ENCODE assay signal across 2 cellular contexts in the genomic region with DNA sequence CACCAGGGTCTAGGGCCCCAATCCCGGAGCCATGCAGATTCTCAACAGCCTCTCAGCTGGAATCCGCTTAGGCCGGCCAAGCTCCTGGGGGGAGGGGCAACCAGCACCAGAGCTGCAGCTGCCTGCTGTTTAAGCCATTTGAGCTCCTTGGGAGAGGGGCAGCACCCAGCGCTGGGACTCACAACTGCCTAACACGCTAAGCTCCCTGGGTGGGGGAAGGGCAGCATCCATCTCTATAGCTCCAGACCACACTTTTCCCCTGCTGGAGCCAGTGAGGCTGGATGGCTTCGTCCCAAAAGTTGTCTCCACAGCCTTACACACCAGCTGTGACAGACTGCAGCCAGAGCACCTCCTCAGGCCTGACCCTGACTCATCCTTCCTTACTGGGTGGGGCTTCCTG.
TF ChIP-seq lines count a peak whose summit lies in the region.

No MANE protein-coding gene starts in this region.

TF ChIP-seq in IMR-90, 13 proteins besides CTCF, POLR2A, EP300 and RAD21 (continued from another document):
- TF ChIP-seq ELK1 (IDR thresholded peaks at IDR 0.05; ENCODE audit: borderline replicate concordance, low read depth, low read length): no peak
- no peak for TF ChIP-seq CHD1 (IDR thresholded peaks at IDR 0.05; ENCODE audit: low read depth, low read length)
- TF ChIP-seq SMC3 (IDR thresholded peaks at IDR 0.05; ENCODE audit: low read depth, low read length): no peak
- TF ChIP-seq BHLHE40 (IDR thresholded peaks at IDR 0.05; ENCODE audit: low read depth, low read length): no peak
- no peak for TF ChIP-seq MAZ (IDR thresholded peaks at IDR 0.05; ENCODE audit: borderline replicate concordance, low read depth, low read length)
- no peak for TF ChIP-seq RCOR1 (IDR thresholded peaks at IDR 0.05; ENCODE audit: insufficient replicate concordance, low read length)
- no peak for TF ChIP-seq FOS (IDR thresholded peaks at IDR 0.05; ENCODE audit: low read depth, low read length)

TF ChIP-seq in WTC11, 78 proteins besides CTCF, POLR2A, EP300 and RAD21 (continued from another document):
- 0 out of 2 replicates have a peak, but pooled peaks have one; percentile 1 for TF ChIP-seq AFF4 (CRISPR knock-in tag; IDR thresholded peaks at IDR 0.05; ENCODE audit: borderline replicate concordance)
- TF ChIP-seq ZNF423 (CRISPR knock-in tag; IDR thresholded peaks at IDR 0.05): peak; percentile 91
- TF ChIP-seq, protein P1, sequence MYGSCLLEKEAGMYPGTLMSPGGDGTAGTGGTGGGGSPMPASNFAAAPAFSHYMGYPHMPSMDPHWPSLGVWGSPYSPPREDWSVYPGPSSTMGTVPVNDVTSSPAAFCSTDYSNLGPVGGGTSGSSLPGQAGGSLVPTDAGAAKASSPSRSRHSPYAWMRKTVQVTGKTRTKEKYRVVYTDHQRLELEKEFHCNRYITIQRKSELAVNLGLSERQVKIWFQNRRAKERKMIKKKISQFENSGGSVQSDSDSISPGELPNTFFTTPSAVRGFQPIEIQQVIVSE (CRISPR knock-in tag; IDR thresholded peaks at IDR 0.05; ENCODE audit: borderline replicate concordance): no peak
